In the genomic region with DNA sequence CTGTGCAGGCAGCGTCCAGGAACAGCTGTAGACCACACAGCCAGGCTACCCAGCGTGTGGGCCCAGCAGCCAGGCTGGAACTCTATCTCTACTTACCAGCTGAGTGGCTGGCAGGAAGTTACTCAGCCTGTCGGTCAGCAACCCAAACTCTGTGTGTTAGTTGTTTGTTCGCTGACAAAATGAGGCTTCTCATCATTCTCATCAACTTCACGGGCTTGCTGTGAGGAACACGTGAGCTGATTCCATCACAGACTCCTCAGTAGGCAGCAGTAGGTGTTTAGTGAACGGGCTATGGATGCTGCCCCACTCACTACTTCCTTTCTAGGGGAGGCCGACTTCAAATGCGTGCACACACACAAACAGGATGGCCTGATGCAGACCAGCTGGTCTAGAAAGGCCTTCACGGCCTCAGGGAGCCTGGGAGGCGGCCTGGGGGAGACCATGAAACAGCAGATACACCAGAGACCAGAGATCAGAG, we compare ENCODE assay signal across 13 cellular contexts. TPM values are rescaled to one million over a fixed set of nuclear protein-coding genes. Genes with fewer than 3 reads are reported as not detected.
A peak's percentile ranks its signal among the peaks of the same experiment; 100 is the strongest.
DNase-seq lines count a peak whose midpoint lies in the region; ATAC-seq and TF ChIP-seq lines count a peak whose summit lies in the region.
"Had no signal": no experiment of that assay in that cellular context is flagged by ENCODE, and none has a peak within 500 bp of the region (broad histone marks: within the 10 kb centered on the region; RNA-seq: fewer than 3 reads in every experiment).

No MANE protein-coding gene starts in this region.

- H3K9me3 ChIP-seq in SJSA1 (replicated peaks), result no peaks in the 10 kb centered on the region
- no peaks in the 10 kb centered on the region for H3K9me3 ChIP-seq in esophagus (ENCODE audit: control insufficient read depth in 2 of 2, insufficient read depth in 1 of 2, low read depth in 1 of 2, low read length in 1 of 2)
- no peaks in the 10 kb centered on the region for H3K9me3 ChIP-seq in gastroesophageal sphincter
- H3K9me3 ChIP-seq: lower lobe of right lung had no signal

- H3K4me1 ChIP-seq in SJSA1 (replicated peaks) (peaks cover 20% of the 10 kb centered on the region), esophagus (ENCODE audit: control insufficient read depth in 2 of 2, insufficient read depth in 2 of 2, low read length in 1 of 2) (peaks cover 0 to 2% of the 10 kb centered on the region in 2 donors), gastroesophageal sphincter (no peaks in the 10 kb centered on the region)
- H3K4me1 ChIP-seq: lower lobe of right lung had no signal

- H3K36me3 ChIP-seq in SJSA1 (no peaks in the 10 kb centered on the region), esophagus (ENCODE audit: control insufficient read depth in 2 of 2, insufficient read depth in 2 of 2, low read length in 1 of 2) (no peaks in the 10 kb centered on the region), gastroesophageal sphincter (no peaks in the 10 kb centered on the region)
- H3K36me3 ChIP-seq: lower lobe of right lung had no signal

- H3K4me3 ChIP-seq in SJSA1 (no peak overlapping the region), esophagus (ENCODE audit: low read depth in 1 of 2, low read length in 2 of 2) (no peak overlapping the region), gastroesophageal sphincter (no peak overlapping the region)
- H3K4me3 ChIP-seq: lower lobe of right lung had no signal

- intact Hi-C loops in activated CD8-positive, alpha-beta T cell treated with anti-CD3 and anti-CD28 coated beads for 36 hours (cut with micrococcal nuclease), result no loop called here

- DNase-seq in activated CD8-positive, alpha-beta T cell treated with anti-CD3 and anti-CD28 coated beads, Interleukin-2, amount 10 ng/mL, durations not matched to agents 7 days and 5 days, result no peak
- DNase-seq in activated CD8-positive, alpha-beta T cell treated with anti-CD3 and anti-CD28 coated beads for 36 hours, result no peak
- DNase-seq in SJSA1 (ENCODE audit: low read depth in 1 of 2, low spot score in 2 of 2) (peak; percentile 73 to 79), NOMO-1 treated with DMSO at 0.1 percent for 48 hours (lab: John Stamatoyannopoulos, UW; ENCODE audit: unreplicated experiment) (no peak), GM19238 (ENCODE audit: insufficient read length, low spot score) (no peak)
- no peak for DNase-seq in stimulated activated effector memory CD8-positive, alpha-beta T cell treated with anti-CD3 and anti-CD28 coated beads, Interleukin-12 subunit alpha, Interleukin-12 subunit beta, amount 100 ng/mL, for 72 hours (ENCODE audit: low spot score in 2 of 2)
- DNase-seq: effector CD4-positive, alpha-beta T cell; lower lobe of right lung; NCI-H2227 treated with DMSO at 0.1 percent for 48 hours; stimulated activated CD4-positive, alpha-beta T cell treated with anti-CD3 and anti-CD28 coated beads, Interleukin-4, amount 100 ng/mL, for 4 hours had no signal

- H3K27me3 Mint-ChIP-seq in activated CD8-positive, alpha-beta T cell treated with anti-CD3 and anti-CD28 coated beads, Interleukin-2, amount 10 ng/mL, durations not matched to agents 7 days and 5 days (ENCODE audit: low read depth), result no peaks in the 10 kb centered on the region
- no peaks in the 10 kb centered on the region for H3K27me3 Mint-ChIP-seq in activated CD8-positive, alpha-beta T cell treated with anti-CD3 and anti-CD28 coated beads for 36 hours

- 76 to 79% methylated on average over 11 of the region's 11 CpGs for WGBS in esophagus, 2 donors
- WGBS in gastroesophageal sphincter (ENCODE audit: low coverage in 1 of 2), 2 donors, result 65% methylated on average over 2 of the region's 11 CpGs; no CpG with 5 or more reads in 1 of the 2 donors

- POLR2A ChIA-PET in activated CD8-positive, alpha-beta T cell treated with anti-CD3 and anti-CD28 coated beads, Interleukin-2, amount 10 ng/mL, durations not matched to agents 7 days and 5 days (lab: Charles Lee), result no interaction called here
- POLR2A ChIA-PET in activated CD8-positive, alpha-beta T cell treated with anti-CD3 and anti-CD28 coated beads for 36 hours (lab: Charles Lee), result interaction anchor here (0.7 to 1.0 kb wide), 2 partner anchors 11 to 14 kb away, joined by 3 read pairs; no protein-coding TSS in a partner anchor

- peak overlapping the region; percentile 81 for H3K27ac Mint-ChIP-seq in activated CD8-positive, alpha-beta T cell treated with anti-CD3 and anti-CD28 coated beads, Interleukin-2, amount 10 ng/mL, durations not matched to agents 7 days and 5 days
- H3K27ac Mint-ChIP-seq in activated CD8-positive, alpha-beta T cell treated with anti-CD3 and anti-CD28 coated beads for 36 hours, result no peak overlapping the region
- H3K27ac Mint-ChIP-seq in stimulated activated effector memory CD8-positive, alpha-beta T cell treated with anti-CD3 and anti-CD28 coated beads, Interleukin-12 subunit alpha, Interleukin-12 subunit beta, amount 100 ng/mL, for 72 hours, result peak overlapping the region; percentile 96

- no peaks in the 10 kb centered on the region for H3K27me3 ChIP-seq in SJSA1 (replicated peaks)
- no peaks in the 10 kb centered on the region for H3K27me3 ChIP-seq in esophagus (ENCODE audit: control insufficient read depth in 1 of 2, insufficient read depth in 2 of 2, low read length in 2 of 2)
- H3K27me3 ChIP-seq in gastroesophageal sphincter, result peaks cover 12% of the 10 kb centered on the region

- peaks cover 11% of the 10 kb centered on the region for H3K4me1 Mint-ChIP-seq in activated CD8-positive, alpha-beta T cell treated with anti-CD3 and anti-CD28 coated beads, Interleukin-2, amount 10 ng/mL, durations not matched to agents 7 days and 5 days (ENCODE audit: low read depth)
- H3K4me1 Mint-ChIP-seq in activated CD8-positive, alpha-beta T cell treated with anti-CD3 and anti-CD28 coated beads for 36 hours (ENCODE audit: low read depth), result no peaks in the 10 kb centered on the region
- peaks cover 14% of the 10 kb centered on the region for H3K4me1 Mint-ChIP-seq in stimulated activated effector memory CD8-positive, alpha-beta T cell treated with anti-CD3 and anti-CD28 coated beads, Interleukin-12 subunit alpha, Interleukin-12 subunit beta, amount 100 ng/mL, for 72 hours

- H3K4me3 Mint-ChIP-seq in activated CD8-positive, alpha-beta T cell treated with anti-CD3 and anti-CD28 coated beads, Interleukin-2, amount 10 ng/mL, durations not matched to agents 7 days and 5 days, result no peak overlapping the region
- no peak overlapping the region for H3K4me3 Mint-ChIP-seq in activated CD8-positive, alpha-beta T cell treated with anti-CD3 and anti-CD28 coated beads for 36 hours
- H3K4me3 Mint-ChIP-seq in stimulated activated effector memory CD8-positive, alpha-beta T cell treated with anti-CD3 and anti-CD28 coated beads, Interleukin-12 subunit alpha, Interleukin-12 subunit beta, amount 100 ng/mL, for 72 hours, result peak overlapping the region; percentile 33

- CTCF ChIA-PET in activated CD8-positive, alpha-beta T cell treated with anti-CD3 and anti-CD28 coated beads, Interleukin-2, amount 10 ng/mL, durations not matched to agents 7 days and 5 days (lab: Charles Lee), result interaction anchor here (1.0 to 1.9 kb wide), 2 partner anchors 10 to 52 kb away, joined by 3 to 8 read pairs; partner anchors contain the start of gene ZNHIT2
- CTCF ChIA-PET in activated CD8-positive, alpha-beta T cell treated with anti-CD3 and anti-CD28 coated beads for 36 hours (lab: Charles Lee), result interaction anchor here (1.0 to 1.9 kb wide), 3 partner anchors 27 to 146 kb away, joined by 3 to 7 read pairs (median 4); partner anchors contain the start of gene CDC42EP2

- peak; percentile 22 for ATAC-seq in activated CD8-positive, alpha-beta T cell treated with anti-CD3 and anti-CD28 coated beads, Interleukin-2, amount 10 ng/mL, durations not matched to agents 7 days and 5 days
- ATAC-seq in activated CD8-positive, alpha-beta T cell treated with anti-CD3 and anti-CD28 coated beads for 36 hours, result no peak
- ATAC-seq in stimulated activated effector memory CD8-positive, alpha-beta T cell treated with anti-CD3 and anti-CD28 coated beads, Interleukin-12 subunit alpha, Interleukin-12 subunit beta, amount 100 ng/mL, for 72 hours, result peak; percentile 84
- no peak for ATAC-seq in gastroesophageal sphincter

- TF ChIP-seq CTCF in activated CD8-positive, alpha-beta T cell treated with anti-CD3 and anti-CD28 coated beads for 36 hours (IDR thresholded peaks at IDR 0.05), result no peak
- TF ChIP-seq CTCF in gastroesophageal sphincter (IDR thresholded peaks at IDR 0.05), result no peak

- H3K27ac ChIP-seq in SJSA1 (peak overlapping the region; percentile 66), esophagus (ENCODE audit: low read depth in 2 of 2, low read length in 1 of 2) (peak overlapping the region; percentile 8 to 10), gastroesophageal sphincter (no peak overlapping the region)
- H3K27ac ChIP-seq: lower lobe of right lung had no signal

- no peaks in the 10 kb centered on the region for H3K9me3 Mint-ChIP-seq in activated CD8-positive, alpha-beta T cell treated with anti-CD3 and anti-CD28 coated beads, Interleukin-2, amount 10 ng/mL, durations not matched to agents 7 days and 5 days (ENCODE audit: insufficient read depth)
- H3K9me3 Mint-ChIP-seq in activated CD8-positive, alpha-beta T cell treated with anti-CD3 and anti-CD28 coated beads for 36 hours, result no peaks in the 10 kb centered on the region
- no peaks in the 10 kb centered on the region for H3K9me3 Mint-ChIP-seq in stimulated activated effector memory CD8-positive, alpha-beta T cell treated with anti-CD3 and anti-CD28 coated beads, Interleukin-12 subunit alpha, Interleukin-12 subunit beta, amount 100 ng/mL, for 72 hours

- no peak for TF ChIP-seq EP300 in gastroesophageal sphincter (IDR thresholded peaks at IDR 0.05)

- TF ChIP-seq POLR2A in gastroesophageal sphincter (IDR thresholded peaks at IDR 0.05), result no peak

- no peaks in the 10 kb centered on the region for H3K36me3 Mint-ChIP-seq in activated CD8-positive, alpha-beta T cell treated with anti-CD3 and anti-CD28 coated beads, Interleukin-2, amount 10 ng/mL, durations not matched to agents 7 days and 5 days (ENCODE audit: low read depth)
- no peaks in the 10 kb centered on the region for H3K36me3 Mint-ChIP-seq in activated CD8-positive, alpha-beta T cell treated with anti-CD3 and anti-CD28 coated beads for 36 hours (ENCODE audit: low read depth)
- H3K36me3 Mint-ChIP-seq in stimulated activated effector memory CD8-positive, alpha-beta T cell treated with anti-CD3 and anti-CD28 coated beads, Interleukin-12 subunit alpha, Interleukin-12 subunit beta, amount 100 ng/mL, for 72 hours, result no peaks in the 10 kb centered on the region

RNA-seq across cellular contexts. Expression of gene SPDYC, which starts 0.8 kb away (rescaled TPM):
- total RNA-seq in activated CD8-positive, alpha-beta T cell treated with anti-CD3 and anti-CD28 coated beads, Interleukin-2, amount 10 ng/mL, durations not matched to agents 7 days and 5 days, result not detected
- total RNA-seq in activated CD8-positive, alpha-beta T cell treated with anti-CD3 and anti-CD28 coated beads for 36 hours, result not detected
- total RNA-seq in SJSA1 (2014; rRNA removed; shearing (Covaris generic)), result not detected in 2 replicates
- not detected for polyA plus RNA-seq in esophagus
- not detected for total RNA-seq in gastroesophageal sphincter
- total RNA-seq: activated CD8-positive, alpha-beta memory T cell treated with anti-CD3 and anti-CD28 coated beads for 36 hours; lower lobe of right lung had no signal

RNA-seq across cellular contexts. Expression of gene CAPN1, which starts 12.5 kb away (rescaled TPM):
- 100 to 1,000 TPM; 170 to 179 TPM for total RNA-seq in activated CD8-positive, alpha-beta T cell treated with anti-CD3 and anti-CD28 coated beads, Interleukin-2, amount 10 ng/mL, durations not matched to agents 7 days and 5 days
- total RNA-seq in activated CD8-positive, alpha-beta T cell treated with anti-CD3 and anti-CD28 coated beads for 36 hours, result 10 to 100 TPM; 72.6 to 74.7 TPM
- 120 and 177 TPM in 2 replicates for total RNA-seq in SJSA1 (2014; rRNA removed; shearing (Covaris generic))
- polyA plus RNA-seq in esophagus, result 100 to 1,000 TPM; 323 to 450 TPM
- total RNA-seq in gastroesophageal sphincter, result 100 to 1,000 TPM; 100 to 196 (median 156) TPM

RNA-seq across cellular contexts. Expression of gene SYVN1, which starts 34.9 kb away (rescaled TPM):
- 10 to 100 TPM; 28.7 to 33.0 TPM for total RNA-seq in activated CD8-positive, alpha-beta T cell treated with anti-CD3 and anti-CD28 coated beads, Interleukin-2, amount 10 ng/mL, durations not matched to agents 7 days and 5 days
- 10 to 100 TPM; 20.6 to 26.8 TPM for total RNA-seq in activated CD8-positive, alpha-beta T cell treated with anti-CD3 and anti-CD28 coated beads for 36 hours
- total RNA-seq in SJSA1 (2014; rRNA removed; shearing (Covaris generic)), result 15.6 and 20.2 TPM in 2 replicates
- polyA plus RNA-seq in esophagus, result 10 to 100 TPM; 16.4 to 17.8 TPM
- total RNA-seq in gastroesophageal sphincter, result 10 to 100 TPM; 19.0 to 38.7 (median 26.0) TPM

RNA-seq across cellular contexts. Expression of gene MRPL49, which starts 47.1 kb away (rescaled TPM):
- 10 to 100 TPM; 47.3 to 51.1 TPM for total RNA-seq in activated CD8-positive, alpha-beta T cell treated with anti-CD3 and anti-CD28 coated beads, Interleukin-2, amount 10 ng/mL, durations not matched to agents 7 days and 5 days
- total RNA-seq in activated CD8-positive, alpha-beta T cell treated with anti-CD3 and anti-CD28 coated beads for 36 hours, result 10 to 100 TPM; 48.7 to 53.4 TPM
- 113 and 138 TPM in 2 replicates for total RNA-seq in SJSA1 (2014; rRNA removed; shearing (Covaris generic))
- polyA plus RNA-seq in esophagus, result 10 to 100 TPM; 18.9 to 44.3 TPM
- 100 to 1,000 TPM in 1 of 4 donors, 10 to 100 TPM in 3; 83.9 to 114 (median 94.1) TPM for total RNA-seq in gastroesophageal sphincter

RNA-seq across cellular contexts. Expression of gene FAU, which starts 47.3 kb away (rescaled TPM):
- total RNA-seq in activated CD8-positive, alpha-beta T cell treated with anti-CD3 and anti-CD28 coated beads, Interleukin-2, amount 10 ng/mL, durations not matched to agents 7 days and 5 days, result 1,000 to 10,000 TPM in 1 of 2 experiments, 100 to 1,000 TPM in 1; 986 to 1,038 TPM
- total RNA-seq in activated CD8-positive, alpha-beta T cell treated with anti-CD3 and anti-CD28 coated beads for 36 hours, result 1,000 to 10,000 TPM; 1,112 to 1,137 TPM
- total RNA-seq in SJSA1 (2014; rRNA removed; shearing (Covaris generic)), result 672 and 1,078 TPM in 2 replicates
- polyA plus RNA-seq in esophagus, result 100 to 1,000 TPM; 789 to 817 TPM
- 100 to 1,000 TPM; 464 to 971 (median 566) TPM for total RNA-seq in gastroesophageal sphincter

Comparison
In these comparisons a context has a peak if more than half of its experiments do, and no peak if none do; other contexts are left out.
1. ATAC-seq: peak in activated CD8-positive, alpha-beta T cell treated with anti-CD3 and anti-CD28 coated beads, Interleukin-2, amount 10 ng/mL, durations not matched to agents 7 days and 5 days (single experiment) and stimulated activated effector memory CD8-positive, alpha-beta T cell treated with anti-CD3 and anti-CD28 coated beads, Interleukin-12 subunit alpha, Interleukin-12 subunit beta, amount 100 ng/mL, for 72 hours (single experiment); none in activated CD8-positive, alpha-beta T cell treated with anti-CD3 and anti-CD28 coated beads for 36 hours (single experiment) and gastroesophageal sphincter (single experiment).
2. DNase-seq: peak in SJSA1 (2 of 2); none in activated CD8-positive, alpha-beta T cell treated with anti-CD3 and anti-CD28 coated beads, Interleukin-2, amount 10 ng/mL, durations not matched to agents 7 days and 5 days (single experiment), activated CD8-positive, alpha-beta T cell treated with anti-CD3 and anti-CD28 coated beads for 36 hours (single experiment), stimulated activated effector memory CD8-positive, alpha-beta T cell treated with anti-CD3 and anti-CD28 coated beads, Interleukin-12 subunit alpha, Interleukin-12 subunit beta, amount 100 ng/mL, for 72 hours (0 of 2), NOMO-1 treated with DMSO at 0.1 percent for 48 hours (single experiment) and GM19238 (single experiment).
3. H3K27ac ChIP-seq: peak in SJSA1 (single experiment) and esophagus (2 of 2); none in gastroesophageal sphincter (0 of 4).